8 cellular contexts compared by ENCODE assay signal in genomic region chr7:130292682-130293257, GRCh38. TPM values are rescaled to one million over a fixed set of nuclear protein-coding genes. Genes with fewer than 3 reads are reported as not detected.
DNase-seq lines count a peak whose midpoint lies in the region; ATAC-seq and TF ChIP-seq lines count a peak whose summit lies in the region.

Gene CPA4, plus strand, starts transcription at chr7:130293161. Its CDS starts 20 bp downstream, at chr7:130293181.

- peak; percentile 99 for DNase-seq in EH (ENCODE audit: low read depth)
- peak; percentile 19 for DNase-seq in NB4 (ENCODE audit: low read depth)
- no peak for DNase-seq in chondrocyte (ENCODE audit: low spot score)
- peak; percentile 97 for DNase-seq in non-pigmented ciliary epithelial cell (ENCODE audit: low read depth)
- DNase-seq in lower lobe of right lung: no peak
- no peak for DNase-seq in activated T-cell treated with anti-CD3 and anti-CD28 coated beads for 4 hours
- no peak for DNase-seq in HuH-7.5 (ENCODE audit: low spot score)

- H3K4me3 ChIP-seq in NB4 (ENCODE audit: low read depth, low read length) (no peak within 1 kb of the TSS), lower lobe of right lung (no peak within 1 kb of the TSS)

- TF ChIP-seq POLR2A in NB4 (IDR thresholded peaks at IDR 0.05; ENCODE audit: extremely low read depth, insufficient read length): no peak

- ATAC-seq in lower lobe of right lung (no peak), HG02759 (IDR thresholded peaks at IDR 0.05; ENCODE audit: unreplicated experiment) (no peak)

- H3K36me3 Mint-ChIP-seq in chondrocyte (ENCODE audit: low read depth): no peaks in the 10 kb centered on the region

- H3K27me3 Mint-ChIP-seq in chondrocyte (ENCODE audit: low read depth): no peaks in the 10 kb centered on the region

- no peaks in the 10 kb centered on the region for H3K36me3 ChIP-seq in lower lobe of right lung

- peak within 1 kb of the TSS; percentile 31 for H3K4me3 Mint-ChIP-seq in chondrocyte (ENCODE audit: unreplicated experiment)

- no peaks in the 10 kb centered on the region for H3K27me3 ChIP-seq in lower lobe of right lung (ENCODE audit: low read depth)

- intact Hi-C loops in lower lobe of right lung (cut with DNase I): no loop called here

- H3K27ac Mint-ChIP-seq in chondrocyte (ENCODE audit: unreplicated experiment): peak within 1 kb of the TSS; percentile 95

- TF ChIP-seq CTCF in NB4 (IDR thresholded peaks at IDR 0.05; ENCODE audit: low read depth, low read length): no peak
- no peak for TF ChIP-seq CTCF in chondrocyte (IDR thresholded peaks at IDR 0.05)
- TF ChIP-seq CTCF in lower lobe of right lung (IDR thresholded peaks at IDR 0.05): no peak

- no peak within 1 kb of the TSS for H3K27ac ChIP-seq in lower lobe of right lung

- no peaks in the 10 kb centered on the region for H3K4me1 ChIP-seq in lower lobe of right lung

- peaks cover 51% of the 10 kb centered on the region for H3K4me1 Mint-ChIP-seq in chondrocyte (ENCODE audit: low read depth)

- H3K9me3 Mint-ChIP-seq in chondrocyte (ENCODE audit: low read depth): no peaks in the 10 kb centered on the region

- H3K9me3 ChIP-seq in lower lobe of right lung: no peaks in the 10 kb centered on the region

RNA-seq across cellular contexts. Expression of gene CPA4, which starts in this region (rescaled TPM):
- total RNA-seq in chondrocyte (2.1 to 10.3 TPM (median 7.9 TPM) in 3 replicates), lower lobe of right lung (not detected)

Comparison
In these comparisons a context has a peak if more than half of its experiments do, and no peak if none do; other contexts are left out.
1. DNase-seq: peak in EH (single experiment), NB4 (single experiment) and non-pigmented ciliary epithelial cell (single experiment); none in chondrocyte (single experiment), lower lobe of right lung (single experiment), activated T-cell treated with anti-CD3 and anti-CD28 coated beads for 4 hours (single experiment) and HuH-7.5 (single experiment).